9 cellular contexts compared by ENCODE assay signal in the genomic region with DNA sequence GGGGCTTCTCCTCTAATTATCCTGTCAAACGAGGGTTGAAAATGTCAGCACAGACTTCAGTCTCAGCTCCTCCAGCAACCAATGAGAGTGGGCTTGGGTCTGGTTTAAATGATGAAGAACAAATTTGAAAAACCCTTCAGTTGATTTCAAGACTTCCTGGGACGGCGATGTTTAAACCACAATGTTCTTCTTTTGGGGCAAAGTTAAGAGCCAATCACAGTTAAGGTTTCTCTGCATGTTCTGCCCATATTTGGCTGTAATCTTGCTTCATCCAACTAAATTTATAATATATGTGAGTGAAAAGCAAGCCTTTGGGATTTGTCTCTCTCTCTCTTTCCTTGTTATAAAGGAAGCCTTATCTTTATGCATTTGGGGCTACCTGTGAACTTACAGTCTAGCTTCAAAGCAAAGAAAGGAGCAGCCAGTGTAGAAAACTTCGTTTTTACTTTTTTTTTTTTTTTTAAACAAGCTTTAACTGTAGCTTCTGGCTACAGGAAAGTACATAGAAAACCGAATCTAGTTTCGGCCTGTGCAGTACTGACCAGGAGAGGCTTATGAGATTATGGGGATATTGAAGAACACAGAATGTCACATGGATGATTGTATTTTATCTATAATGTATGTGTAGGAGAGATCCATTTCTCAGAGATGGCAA.
A peak's percentile ranks its signal among the peaks of the same experiment; 100 is the strongest.
DNase-seq lines count a peak whose midpoint lies in the region; TF ChIP-seq lines count a peak whose summit lies in the region.
"Had no signal": no experiment of that assay in that cellular context is flagged by ENCODE, and none has a peak within 500 bp of the region (broad histone marks: within the 10 kb centered on the region; RNA-seq: fewer than 3 reads in every experiment).

No MANE protein-coding gene starts in this region.

- no peak for DNase-seq in activated T-cell treated with anti-CD3 and anti-CD28 coated beads, Interleukin-2, amount 50 U/mL, for 24 hours
- DNase-seq in activated T-cell treated with anti-CD3 and anti-CD28 coated beads, Interleukin-2, amount 50 U/mL, for 48 hours: no peak
- peak; percentile 3 for DNase-seq in activated CD4-positive, alpha-beta T cell treated with anti-CD3 and anti-CD28 coated beads, Interleukin-2, amount 50 U/mL, for 1 hour
- DNase-seq in iris pigment epithelial cell (ENCODE audit: low read depth): peak; percentile 68
- no peak for DNase-seq in tibial artery
- DNase-seq in activated gamma-delta T cell (lab: John Stamatoyannopoulos, UW): no peak
- no peak for DNase-seq in NCI-H1436 treated with DMSO at 0.1 percent for 48 hours (lab: John Stamatoyannopoulos, UW)
- DNase-seq in foreskin fibroblast: no peak
- DNase-seq: T-helper 9 cell had no signal

- H3K9me3 ChIP-seq in tibial artery: no peaks in the 10 kb centered on the region

- H3K4me1 Mint-ChIP-seq in activated T-cell treated with anti-CD3 and anti-CD28 coated beads, Interleukin-2, amount 50 U/mL, for 24 hours (ENCODE audit: low read depth): peaks cover 93% of the 10 kb centered on the region

- H3K27me3 ChIP-seq in tibial artery: no peaks in the 10 kb centered on the region

- H3K27ac ChIP-seq in tibial artery: peak overlapping the region; percentile 62 to 66

- TF ChIP-seq CTCF in tibial artery (IDR thresholded peaks at IDR 0.05): no peak
- TF ChIP-seq CTCF in foreskin fibroblast (IDR thresholded peaks at IDR 0.05; ENCODE audit: low read depth, low read length): no peak

- peak overlapping the region; percentile 50 for H3K4me3 Mint-ChIP-seq in activated T-cell treated with anti-CD3 and anti-CD28 coated beads, Interleukin-2, amount 50 U/mL, for 24 hours

- H3K9me3 Mint-ChIP-seq in activated T-cell treated with anti-CD3 and anti-CD28 coated beads, Interleukin-2, amount 50 U/mL, for 24 hours: peaks cover 4% of the 10 kb centered on the region

- no peaks in the 10 kb centered on the region for H3K36me3 ChIP-seq in tibial artery

- no peaks in the 10 kb centered on the region for H3K36me3 Mint-ChIP-seq in activated T-cell treated with anti-CD3 and anti-CD28 coated beads, Interleukin-2, amount 50 U/mL, for 24 hours (ENCODE audit: low read depth)

- H3K27ac Mint-ChIP-seq in activated T-cell treated with anti-CD3 and anti-CD28 coated beads, Interleukin-2, amount 50 U/mL, for 24 hours: peak overlapping the region; percentile 93

- intact Hi-C loops in tibial artery (cut with DNase I; ENCODE audit: low total_unique reads): loop anchor here (10.0 kb wide), 1 partner anchor 116 kb away; a partner anchor contains a TSS

- H3K4me1 ChIP-seq in tibial artery: peaks cover 0 to 35% (median 0%) of the 10 kb centered on the region in 4 donors

- H3K27me3 Mint-ChIP-seq in activated T-cell treated with anti-CD3 and anti-CD28 coated beads, Interleukin-2, amount 50 U/mL, for 24 hours: peaks cover 60% of the 10 kb centered on the region

- no peak overlapping the region for H3K4me3 ChIP-seq in tibial artery
- H3K4me3 ChIP-seq in foreskin fibroblast (ENCODE audit: low read depth in 1 of 2, low read length in 2 of 2): no peak overlapping the region

Comparison
In these comparisons a context has a peak if more than half of its experiments do, and no peak if none do; other contexts are left out.
1. DNase-seq: peak in activated CD4-positive, alpha-beta T cell treated with anti-CD3 and anti-CD28 coated beads, Interleukin-2, amount 50 U/mL, for 1 hour (single experiment) and iris pigment epithelial cell (single experiment); none in activated T-cell treated with anti-CD3 and anti-CD28 coated beads, Interleukin-2, amount 50 U/mL, for 24 hours (single experiment), activated T-cell treated with anti-CD3 and anti-CD28 coated beads, Interleukin-2, amount 50 U/mL, for 48 hours (0 of 2), tibial artery (0 of 2), activated gamma-delta T cell (single experiment), NCI-H1436 treated with DMSO at 0.1 percent for 48 hours (single experiment) and foreskin fibroblast (0 of 2).